9 cellular contexts compared by ENCODE assay signal in genomic region chr5:111375645-111376044, GRCh38.
"Had no signal": no experiment of that assay in that cellular context is flagged by ENCODE, and none has a peak within 500 bp of the region (broad histone marks: within the 10 kb centered on the region; RNA-seq: fewer than 3 reads in every experiment).

No MANE protein-coding gene starts in this region.

- FAIRE-seq: H1, H54 had no signal

- ATAC-seq: GM23338 had no signal

- H3K27ac ChIP-seq: HL-60 had no signal

- H3K4me3 ChIP-seq: GM23338 had no signal

- H3K27ac Mint-ChIP-seq: GM23338, IgD-negative memory B cell had no signal

- DNase-seq: H9, HCEC 1CT, Kasumi-1, KG1 had no signal

- H3K27me3 Mint-ChIP-seq: IgD-negative memory B cell had no signal

- H3K36me3 Mint-ChIP-seq: IgD-negative memory B cell had no signal

- H2AFZ ChIP-seq: GM23338 had no signal

- H3K4me2 ChIP-seq: GM23338 had no signal

- H3K9me3 Mint-ChIP-seq: GM23338, H9 had no signal

- H3K4me3 Mint-ChIP-seq: GM23338, H9, IgD-negative memory B cell had no signal

- H3K4me1 Mint-ChIP-seq: GM23338, H9, IgD-negative memory B cell had no signal
